8 cellular contexts compared by ENCODE assay signal in the genomic region with DNA sequence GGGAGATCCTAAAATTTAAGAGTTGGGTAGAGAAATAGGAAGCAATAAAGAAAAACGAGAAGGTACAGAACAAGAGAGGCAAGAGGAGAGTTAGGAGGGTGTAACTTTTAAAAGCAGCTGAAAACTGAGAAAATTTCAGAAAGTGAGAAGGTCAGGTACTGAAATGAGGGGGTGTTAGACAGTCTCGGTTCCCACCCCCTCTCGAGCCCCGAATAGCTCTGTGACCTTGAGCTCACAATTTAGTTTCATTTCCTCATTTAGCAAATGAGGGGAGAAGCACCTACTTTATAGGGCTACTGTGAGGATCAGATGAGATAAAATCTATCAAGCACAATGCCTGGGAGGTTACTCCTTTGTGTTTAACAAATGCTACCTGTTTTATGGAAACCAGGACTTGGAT. TPM values are rescaled to one million over a fixed set of nuclear protein-coding genes. Genes with fewer than 3 reads are reported as not detected.
DNase-seq lines count a peak whose midpoint lies in the region; ATAC-seq and TF ChIP-seq lines count a peak whose summit lies in the region.

No MANE protein-coding gene starts in this region.

- H3K4me3 Mint-ChIP-seq in glutamatergic neuron (ENCODE audit: unreplicated experiment), result no peak overlapping the region
- no peak overlapping the region for H3K4me3 Mint-ChIP-seq in activated CD4-positive, alpha-beta memory T cell treated with anti-CD3 and anti-CD28 coated beads for 36 hours

- intact Hi-C loops in activated CD4-positive, alpha-beta memory T cell treated with anti-CD3 and anti-CD28 coated beads for 36 hours (cut with micrococcal nuclease), result no loop called here

- POLR2A ChIA-PET in activated CD4-positive, alpha-beta memory T cell treated with anti-CD3 and anti-CD28 coated beads for 36 hours (lab: Charles Lee), result no interaction called here

- H3K27me3 Mint-ChIP-seq in glutamatergic neuron (ENCODE audit: unreplicated experiment), result no peaks in the 10 kb centered on the region
- H3K27me3 Mint-ChIP-seq in activated CD4-positive, alpha-beta memory T cell treated with anti-CD3 and anti-CD28 coated beads for 36 hours, result peaks cover 16% of the 10 kb centered on the region

- no peak overlapping the region for H3K27ac Mint-ChIP-seq in glutamatergic neuron (ENCODE audit: unreplicated experiment)
- no peak overlapping the region for H3K27ac Mint-ChIP-seq in activated CD4-positive, alpha-beta memory T cell treated with anti-CD3 and anti-CD28 coated beads for 36 hours

- DNase-seq in glutamatergic neuron (no peak), midbrain (lab: John Stamatoyannopoulos, UW) (no peak)
- DNase-seq in stimulated activated CD4-positive, alpha-beta T cell treated with anti-CD3 and anti-CD28 coated beads, Interleukin-4, amount 100 ng/mL, for 24 hours, result no peak
- DNase-seq in activated CD4-positive, alpha-beta memory T cell treated with anti-CD3 and anti-CD28 coated beads for 36 hours, result no peak

- H3K36me3 ChIP-seq in duodenal mucosa (ENCODE audit: control insufficient read depth in 1 of 2, insufficient read depth in 2 of 2, low read length in 2 of 2), result no peaks in the 10 kb centered on the region

- peak overlapping the region in 1 of 2 donors; percentile 55 for H3K9ac ChIP-seq in duodenal mucosa (ENCODE audit: low read depth in 1 of 2, low read length in 2 of 2)

- no peaks in the 10 kb centered on the region for H3K9me3 ChIP-seq in duodenal mucosa (ENCODE audit: control insufficient read depth in 1 of 2, low read length in 2 of 2)

- no peak for TF ChIP-seq CTCF in glutamatergic neuron (IDR thresholded peaks at IDR 0.05; ENCODE audit: partially characterized antibody, unreplicated experiment)

- H3K27ac ChIP-seq in duodenal mucosa (ENCODE audit: low read depth, low read length), result no peak overlapping the region

- H3K27me3 ChIP-seq in duodenal mucosa (ENCODE audit: control insufficient read depth in 1 of 2, insufficient read depth in 2 of 2, low read length in 2 of 2), result peaks cover 0 to 3% of the 10 kb centered on the region in 2 donors

- peak overlapping the region; percentile 48 to 53 for H3K4me3 ChIP-seq in duodenal mucosa (ENCODE audit: low read depth in 1 of 2, low read length in 2 of 2)

- no peaks in the 10 kb centered on the region for H3K9me3 Mint-ChIP-seq in glutamatergic neuron (ENCODE audit: unreplicated experiment)
- H3K9me3 Mint-ChIP-seq in activated CD4-positive, alpha-beta memory T cell treated with anti-CD3 and anti-CD28 coated beads for 36 hours, result no peaks in the 10 kb centered on the region

- H3K36me3 Mint-ChIP-seq in glutamatergic neuron (ENCODE audit: unreplicated experiment), result no peaks in the 10 kb centered on the region
- no peaks in the 10 kb centered on the region for H3K36me3 Mint-ChIP-seq in activated CD4-positive, alpha-beta memory T cell treated with anti-CD3 and anti-CD28 coated beads for 36 hours

- CTCF ChIA-PET in activated CD4-positive, alpha-beta memory T cell treated with anti-CD3 and anti-CD28 coated beads for 36 hours (lab: Charles Lee), result no interaction called here

- ATAC-seq in GM18511 (IDR thresholded peaks at IDR 0.05; ENCODE audit: unreplicated experiment) (peak; percentile 91), GM21515 (IDR thresholded peaks at IDR 0.05; ENCODE audit: unreplicated experiment) (peak; percentile 94), HG03378 (IDR thresholded peaks at IDR 0.05; ENCODE audit: unreplicated experiment) (peak; percentile 98)

- H3K4me1 Mint-ChIP-seq in glutamatergic neuron (ENCODE audit: low read depth, unreplicated experiment), result no peaks in the 10 kb centered on the region
- H3K4me1 Mint-ChIP-seq in activated CD4-positive, alpha-beta memory T cell treated with anti-CD3 and anti-CD28 coated beads for 36 hours (ENCODE audit: low read depth), result peaks cover 12% of the 10 kb centered on the region

- peaks cover 23 to 35% of the 10 kb centered on the region in 2 donors for H3K4me1 ChIP-seq in duodenal mucosa (ENCODE audit: control insufficient read depth in 1 of 2, insufficient read depth in 2 of 2, low read length in 2 of 2)

RNA-seq across cellular contexts. Expression of gene UGT8, which starts 4.8 kb away (rescaled TPM):
- 0.98 TPM for total RNA-seq in glutamatergic neuron (ENCODE audit: unreplicated experiment)
- total RNA-seq in activated CD4-positive, alpha-beta memory T cell treated with anti-CD3 and anti-CD28 coated beads for 36 hours, result under 1 TPM; 0.40 to 0.53 TPM
